ENCODE assay signal across 9 cellular contexts in genomic region chr2:81097361-81097760, GRCh38.
"Had no signal": no experiment of that assay in that cellular context is flagged by ENCODE, and none has a peak within 500 bp of the region (broad histone marks: within the 10 kb centered on the region; RNA-seq: fewer than 3 reads in every experiment).

No MANE protein-coding gene starts in this region.

- H3K4me3 Mint-ChIP-seq: GM23338, H9, HFFc6 had no signal

- H3K9ac ChIP-seq: GM23248 had no signal

- H3K9me3 ChIP-seq: HAP-1 had no signal

- H3K9me3 Mint-ChIP-seq: GM23338, H9 had no signal

- H3K27ac ChIP-seq: GM23248 had no signal

- H3K36me3 ChIP-seq: HAP-1 had no signal

- H2AFZ ChIP-seq: GM23248, GM23338 had no signal

- DNase-seq: GM23248, GOT3, H7, H9, HCEC 1CT, HFFc6 had no signal

- H3K4me2 ChIP-seq: GM23338 had no signal

- ATAC-seq: GM23338, HCT116 had no signal

- H3K4me3 ChIP-seq: GM23248, GM23338, HAP-1 had no signal

- H3K27ac Mint-ChIP-seq: GM23338, H9, HFFc6 had no signal
